9 cellular contexts compared by ENCODE assay signal in the genomic region with DNA sequence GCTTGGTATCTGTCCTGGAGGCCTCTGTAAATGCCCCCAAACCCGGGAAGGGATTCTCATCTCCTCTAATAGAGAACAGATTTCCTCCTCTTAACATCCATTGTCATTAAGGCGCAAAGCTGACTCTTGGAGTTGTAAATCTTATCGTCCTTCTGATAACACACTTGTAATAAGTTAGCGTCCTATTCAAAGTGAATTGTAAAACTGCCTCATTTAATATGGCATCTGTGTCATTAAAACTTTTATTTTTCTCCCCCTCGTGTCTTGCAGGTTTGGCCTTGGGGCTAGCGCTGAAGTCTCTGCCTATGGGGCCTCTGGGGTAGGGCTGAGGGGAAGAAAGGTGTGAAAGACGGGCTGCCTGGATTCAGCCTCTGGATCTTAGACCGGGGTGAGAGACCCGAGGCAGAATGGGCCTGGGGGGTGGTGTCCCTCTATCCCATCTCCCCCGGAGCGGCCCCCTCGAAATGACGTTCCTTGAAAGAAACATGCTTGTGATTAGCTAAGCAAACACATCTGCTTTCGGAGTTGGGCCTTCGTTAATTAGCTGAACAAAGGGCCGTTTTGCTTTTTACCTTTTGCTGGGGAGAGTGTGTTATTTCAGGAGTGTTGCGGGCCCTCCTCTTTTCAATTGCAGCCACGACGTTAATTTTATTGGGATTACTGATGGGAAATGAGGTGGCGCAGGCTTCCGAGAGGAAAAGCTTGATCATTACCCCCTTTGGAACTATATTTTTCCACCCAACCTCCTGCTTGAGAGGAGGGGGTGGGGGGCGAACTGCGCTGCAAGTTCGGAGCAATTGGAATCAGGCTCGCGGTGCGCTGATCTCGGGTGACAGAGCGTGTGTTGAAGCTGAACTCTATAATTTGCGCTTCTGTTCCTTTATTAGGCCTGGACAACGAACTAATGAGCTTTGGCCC. TPM values are rescaled to one million over a fixed set of nuclear protein-coding genes. Genes with fewer than 3 reads are reported as not detected.
DNase-seq lines count a peak whose midpoint lies in the region; ATAC-seq and TF ChIP-seq lines count a peak whose summit lies in the region.
"Had no signal": no experiment of that assay in that cellular context is flagged by ENCODE, and none has a peak within 500 bp of the region (broad histone marks: within the 10 kb centered on the region; RNA-seq: fewer than 3 reads in every experiment).

No MANE protein-coding gene starts in this region.

- H2AFZ ChIP-seq in trophoblast cell (ENCODE audit: insufficient read depth, low read length, poor library complexity) (no peak overlapping the region), OCI-LY7 (ENCODE audit: low read length) (no peak overlapping the region)

- H4K91ac ChIP-seq in trophoblast cell (ENCODE audit: low read depth, low read length), result no peak overlapping the region

- H3K4me3 Mint-ChIP-seq in WTC11, result peak overlapping the region; percentile 81
- H3K4me3 Mint-ChIP-seq: dendritic cell treated with granulocyte-macrophage colony-stimulating factor and Interleukin-4, amounts not matched to agents 40 ng/mL and 50 ng/mL, for 4 days had no signal

- H3K4ac ChIP-seq in trophoblast cell (ENCODE audit: low read depth, low read length), result no peak overlapping the region

- BruUV-seq in A673 (replicated peaks; lab: Mats Ljungman, UMichigan) (no TSS peak), OCI-LY7 (replicated peaks; lab: Mats Ljungman, UMichigan) (no TSS peak)

- H2BK5ac ChIP-seq in trophoblast cell (ENCODE audit: low read depth, low read length, poor library complexity), result no peak overlapping the region

- H3K27ac ChIP-seq in A673 (ENCODE audit: low read depth, low read length, poor library complexity, severe bottlenecking), result peak overlapping the region; percentile 97
- H3K27ac ChIP-seq in gastroesophageal sphincter, result peak overlapping the region; percentile 75 to 98 (median 94)
- no peak overlapping the region for H3K27ac ChIP-seq in trophoblast cell (ENCODE audit: low read depth, low read length)
- H3K27ac ChIP-seq in OCI-LY7 (ENCODE audit: low read depth, low read length, poor library complexity, severe bottlenecking), result no peak overlapping the region

- H3K4me3 ChIP-seq in A673 (ENCODE audit: low read depth, low read length, poor library complexity, severe bottlenecking) (peak overlapping the region; percentile 77), gastroesophageal sphincter (peak overlapping the region; percentile 70 to 87), trophoblast cell (ENCODE audit: low read depth, low read length) (no peak overlapping the region), OCI-LY7 (ENCODE audit: low read depth, low read length, poor library complexity, severe bottlenecking) (no peak overlapping the region)

- no peak overlapping the region for H3K9ac ChIP-seq in trophoblast cell (ENCODE audit: low read length)

- H4K12ac ChIP-seq in trophoblast cell (ENCODE audit: low read depth, low read length), result no peak overlapping the region

- no peaks in the 10 kb centered on the region for H4K20me1 ChIP-seq in OCI-LY7 (ENCODE audit: insufficient read depth, low read length)

- CTCF ChIA-PET in A673 (lab: Charles Lee) (interaction anchor here (0.6 to 0.8 kb wide), 2 partner anchors 16 to 903 kb away, joined by 3 to 4 read pairs; no protein-coding TSS in a partner anchor), WTC11 (lab: Charles Lee) (interaction anchor here (0.8 to 4.1 kb wide), 9 partner anchors 11 to 243 kb away, joined by 3 to 76 read pairs (median 4); no protein-coding TSS in a partner anchor), OCI-LY7 (lab: Charles Lee; ENCODE audit: unreplicated experiment) (no interaction called here)

- H4K8ac ChIP-seq in trophoblast cell (ENCODE audit: low read depth, low read length), result no peak overlapping the region

- no peaks in the 10 kb centered on the region for H3K9me3 Mint-ChIP-seq in WTC11
- H3K9me3 Mint-ChIP-seq: dendritic cell treated with granulocyte-macrophage colony-stimulating factor and Interleukin-4, amounts not matched to agents 40 ng/mL and 50 ng/mL, for 4 days had no signal

- no peaks in the 10 kb centered on the region for H3K36me3 Mint-ChIP-seq in WTC11

- H3K27me3 Mint-ChIP-seq in WTC11 (ENCODE audit: low read depth), result peaks cover 29% of the 10 kb centered on the region

- peaks cover 87% of the 10 kb centered on the region for H3K4me1 Mint-ChIP-seq in WTC11

- 18 to 42% methylated on average over 8 to 19 of the region's 31 CpGs for WGBS in gastroesophageal sphincter (ENCODE audit: low coverage in 1 of 2), 2 donors
- no CpG with 5 or more reads among the region's 31 CpGs for WGBS in trophoblast cell (ENCODE audit: extremely low coverage, insufficient coverage, insufficient read length)

- POLR2A ChIA-PET in A673 (lab: Charles Lee; ENCODE audit: low non-redundant PET), result interaction anchor here (0.6 kb wide), 1 partner anchor 884 kb away, joined by 4 read pairs; no protein-coding TSS in a partner anchor
- POLR2A ChIA-PET in WTC11 (lab: Charles Lee), result no interaction called here
- POLR2A ChIA-PET in OCI-LY7 (lab: Charles Lee), result no interaction called here

- H3K23ac ChIP-seq in trophoblast cell (ENCODE audit: low read length), result no peak overlapping the region

- no peak overlapping the region for H2BK12ac ChIP-seq in trophoblast cell (ENCODE audit: low read length)

- TF ChIP-seq CTCF in A673 (conservative IDR thresholded peaks at IDR 0.05; ENCODE audit: low read depth, low read length), result no peak
- TF ChIP-seq CTCF in WTC11 (IDR thresholded peaks at IDR 0.05), result no peak
- no peak for TF ChIP-seq CTCF in gastroesophageal sphincter (IDR thresholded peaks at IDR 0.05)
- TF ChIP-seq CTCF in OCI-LY7 (conservative IDR thresholded peaks at IDR 0.05; ENCODE audit: low read length), result no peak

- TF ChIP-seq EP300 in gastroesophageal sphincter (IDR thresholded peaks at IDR 0.05), result no peak

- H3K9me3 ChIP-seq in A673 (ENCODE audit: low read depth, low read length, poor library complexity, severe bottlenecking) (no peaks in the 10 kb centered on the region), gastroesophageal sphincter (no peaks in the 10 kb centered on the region), trophoblast cell (ENCODE audit: insufficient read depth, low read depth, low read length) (no peaks in the 10 kb centered on the region), OCI-LY7 (ENCODE audit: low read length) (no peaks in the 10 kb centered on the region)

- H3K27me3 ChIP-seq in A673 (replicated peaks; ENCODE audit: insufficient read depth, low read depth, low read length, poor library complexity) (no peaks in the 10 kb centered on the region), gastroesophageal sphincter (no peaks in the 10 kb centered on the region), trophoblast cell (ENCODE audit: insufficient read depth, low read length) (peaks cover 9% of the 10 kb centered on the region)

- no peak overlapping the region for H3K27ac Mint-ChIP-seq in WTC11
- H3K27ac Mint-ChIP-seq: dendritic cell treated with granulocyte-macrophage colony-stimulating factor and Interleukin-4, amounts not matched to agents 40 ng/mL and 50 ng/mL, for 4 days had no signal

- H3K4me2 ChIP-seq in trophoblast cell (ENCODE audit: low read length) (no peak overlapping the region), OCI-LY7 (ENCODE audit: low read length) (no peak overlapping the region)

- H2AK5ac ChIP-seq in trophoblast cell (ENCODE audit: low read length), result no peak overlapping the region

- intact Hi-C loops in A673 (cut with micrococcal nuclease; ENCODE audit: unreplicated experiment) (loop anchor here (5.0 to 10.0 kb wide), 3 partner anchors 1048 to 1404 kb away; no protein-coding TSS in a partner anchor), OCI-LY7 (cut with micrococcal nuclease; ENCODE audit: unreplicated experiment) (no loop called here)

- no peaks in the 10 kb centered on the region for H3K9me2 ChIP-seq in OCI-LY7 (ENCODE audit: insufficient read depth, low read length)

- H3K14ac ChIP-seq in trophoblast cell (ENCODE audit: low read length), result no peak overlapping the region

- H3K36me3 ChIP-seq in A673 (ENCODE audit: insufficient read depth, low read length, poor library complexity, severe bottlenecking) (peaks cover 42% of the 10 kb centered on the region), gastroesophageal sphincter (no peaks in the 10 kb centered on the region), trophoblast cell (ENCODE audit: control insufficient read depth in 1 of 2, insufficient read depth in 2 of 2, low read length in 2 of 2) (peaks cover 22 to 39% of the 10 kb centered on the region in 2 experiments), OCI-LY7 (ENCODE audit: insufficient read depth, low read length) (no peaks in the 10 kb centered on the region)

- ATAC-seq in WTC11 (no peak), gastroesophageal sphincter (no peak)

- peaks cover 65% of the 10 kb centered on the region for H3K4me1 ChIP-seq in A673 (ENCODE audit: insufficient read depth, low read length, poor library complexity, severe bottlenecking)
- H3K4me1 ChIP-seq in gastroesophageal sphincter, result peaks cover 0 to 60% (median 0%) of the 10 kb centered on the region in 3 donors
- H3K4me1 ChIP-seq in trophoblast cell (ENCODE audit: control insufficient read depth in 1 of 2, insufficient read depth in 2 of 2, low read length in 2 of 2), result peaks cover 13 to 14% of the 10 kb centered on the region in 2 experiments
- H3K4me1 ChIP-seq in OCI-LY7 (ENCODE audit: insufficient read depth, low read length, poor library complexity, severe bottlenecking), result no peaks in the 10 kb centered on the region

- peaks cover 3% of the 10 kb centered on the region for H3K79me2 ChIP-seq in trophoblast cell (ENCODE audit: control insufficient read depth, insufficient read depth, low read length, poor library complexity)
- no peaks in the 10 kb centered on the region for H3K79me2 ChIP-seq in OCI-LY7 (ENCODE audit: insufficient read depth, low read depth, low read length)

- DNase-seq in A673 (ENCODE audit: low spot score) (peak; percentile 65), WTC11 (ENCODE audit: low spot score) (peak; percentile 15), trophoblast cell (no peak), middle frontal gyrus (ENCODE audit: extremely low spot score, low spot score) (no peak), GM19240 (ENCODE audit: insufficient read length, low spot score) (no peak), OCI-LY7 (ENCODE audit: low spot score) (no peak)
- DNase-seq in activated naive CD4-positive, alpha-beta T cell treated with Interleukin-2 at 50 U/mL for 16 hours, result no peak

- no peak for TF ChIP-seq POLR2A in gastroesophageal sphincter (IDR thresholded peaks at IDR 0.05)

- peak overlapping the region; percentile 55 for H3K18ac ChIP-seq in trophoblast cell (ENCODE audit: low read length)

- peaks cover 6% of the 10 kb centered on the region for H3K79me1 ChIP-seq in trophoblast cell (ENCODE audit: low read length)

- no peak overlapping the region for H2BK120ac ChIP-seq in trophoblast cell (ENCODE audit: insufficient read depth, low read length, poor library complexity)

RNA-seq across cellular contexts. Expression of gene NR2F2, which starts 12.4 kb away (rescaled TPM):
- total RNA-seq in A673 (2021), result 106 and 138 TPM in 2 replicates
- 0.27 to 0.57 TPM (median 0.55 TPM) in 3 replicates for total RNA-seq in WTC11 (2021)
- total RNA-seq in gastroesophageal sphincter, result 100 to 1,000 TPM in 1 of 4 donors, 10 to 100 TPM in 3; 82.7 to 126 (median 91.8) TPM
- polyA plus RNA-seq in trophoblast cell (2013), result 91.9 and 99.1 TPM in 2 replicates
- not detected in 2 replicates for total RNA-seq in OCI-LY7 (2014; rRNA removed; shearing (Covaris generic))
- total RNA-seq in OCI-LY7 (2022), result not detected in 2 replicates

Comparison
In these comparisons a context has a peak if more than half of its experiments do, and no peak if none do; other contexts are left out.
1. DNase-seq: peak in A673 (single experiment) and WTC11 (single experiment); none in trophoblast cell (0 of 2), middle frontal gyrus (single experiment), GM19240 (single experiment), OCI-LY7 (single experiment) and activated naive CD4-positive, alpha-beta T cell treated with Interleukin-2 at 50 U/mL for 16 hours (single experiment).
2. H3K27ac ChIP-seq: peak in A673 (single experiment) and gastroesophageal sphincter (4 of 4); none in trophoblast cell (single experiment) and OCI-LY7 (single experiment).
3. H3K4me3 ChIP-seq: peak in A673 (single experiment) and gastroesophageal sphincter (2 of 2); none in trophoblast cell (single experiment) and OCI-LY7 (single experiment).
4. RNA of gene NR2F2, which starts 12.4 kb away (total RNA-seq): 106 to 138 TPM in A673 and 82.7 to 126 TPM in gastroesophageal sphincter; 0.27 to 0.57 TPM in WTC11 and not detected in OCI-LY7; every median in the first group is over 10 times any median in the second.